10 cellular contexts compared by ENCODE assay signal in genomic region chr7:39464350-39465054, GRCh38.
A peak's percentile ranks its signal among the peaks of the same experiment; 100 is the strongest.
DNase-seq lines count a peak whose midpoint lies in the region; ATAC-seq and TF ChIP-seq lines count a peak whose summit lies in the region.
"Had no signal": no experiment of that assay in that cellular context is flagged by ENCODE, and none has a peak within 500 bp of the region (broad histone marks: within the 10 kb centered on the region; RNA-seq: fewer than 3 reads in every experiment).

No MANE protein-coding gene starts in this region.

- H3K27me3 Mint-ChIP-seq in activated CD4-positive, alpha-beta T cell treated with anti-CD3 and anti-CD28 coated beads, Interleukin-2, amount 10 ng/mL, durations not matched to agents 24 days and 14 days: peaks cover 44% of the 10 kb centered on the region
- peaks cover 7 to 9% of the 10 kb centered on the region in 2 donors for H3K27me3 Mint-ChIP-seq in stimulated activated naive B cell treated with anti-CD40 and anti-IgM and Interleukin-4, amounts not matched to agents 10 μg/mL and 1 μg/mL and 100 μg/mL, for 72 hours

- no peak for TF ChIP-seq EP300 in esophagus muscularis mucosa (IDR thresholded peaks at IDR 0.05)

- H3K4me3 ChIP-seq in esophagus muscularis mucosa (peak overlapping the region in 1 of 4 donors; percentile 1), foreskin fibroblast (ENCODE audit: low read depth in 1 of 2, low read length in 2 of 2) (no peak overlapping the region)

- H3K27me3 ChIP-seq in esophagus muscularis mucosa: no peaks in the 10 kb centered on the region

- intact Hi-C loops in activated CD4-positive, alpha-beta T cell treated with anti-CD3 and anti-CD28 coated beads, Interleukin-2, amount 10 ng/mL, durations not matched to agents 24 days and 14 days (cut with micrococcal nuclease): loop anchor here (1.0 kb wide), 1 partner anchor 667 kb away; no protein-coding TSS in a partner anchor
- intact Hi-C loops in esophagus muscularis mucosa (cut with DNase I): loop anchor here (2.0 kb wide), 2 partner anchors 532 to 670 kb away; no protein-coding TSS in a partner anchor

- H3K27ac Mint-ChIP-seq in activated CD4-positive, alpha-beta T cell treated with anti-CD3 and anti-CD28 coated beads, Interleukin-2, amount 10 ng/mL, durations not matched to agents 24 days and 14 days: no peak overlapping the region
- H3K27ac Mint-ChIP-seq in stimulated activated naive B cell treated with anti-CD40 and anti-IgM and Interleukin-4, amounts not matched to agents 10 μg/mL and 1 μg/mL and 100 μg/mL, for 72 hours: no peak overlapping the region

- DNase-seq in activated CD4-positive, alpha-beta T cell treated with anti-CD3 and anti-CD28 coated beads, Interleukin-2, amount 10 ng/mL, durations not matched to agents 24 days and 14 days: peak; percentile 40
- no peak for DNase-seq in activated CD4-positive, alpha-beta T cell treated with anti-CD3 and anti-CD28 coated beads for 4 hours
- peak; percentile 72 for DNase-seq in esophagus muscularis mucosa (ENCODE audit: extremely low spot score)
- no peak for DNase-seq in stimulated activated naive B cell treated with anti-CD40 and anti-IgM and Interleukin-4, amounts not matched to agents 10 μg/mL and 1 μg/mL and 100 μg/mL, for 72 hours
- no peak for DNase-seq in foreskin fibroblast
- no peak for DNase-seq in NCI-H2171 treated with DMSO at 0.1 percent for 48 hours (lab: John Stamatoyannopoulos, UW)
- DNase-seq in COLO668 (lab: John Stamatoyannopoulos, UW; ENCODE audit: unreplicated experiment): no peak
- DNase-seq: 8988T; activated CD4-positive, alpha-beta T cell treated with anti-CD3 and anti-CD28 coated beads for 1 hour had no signal

- no peaks in the 10 kb centered on the region for H3K36me3 ChIP-seq in esophagus muscularis mucosa

- H3K4me1 Mint-ChIP-seq in activated CD4-positive, alpha-beta T cell treated with anti-CD3 and anti-CD28 coated beads, Interleukin-2, amount 10 ng/mL, durations not matched to agents 24 days and 14 days: peaks cover 2% of the 10 kb centered on the region
- H3K4me1 Mint-ChIP-seq in stimulated activated naive B cell treated with anti-CD40 and anti-IgM and Interleukin-4, amounts not matched to agents 10 μg/mL and 1 μg/mL and 100 μg/mL, for 72 hours: peaks cover 3 to 5% of the 10 kb centered on the region in 2 donors

- no peaks in the 10 kb centered on the region for H3K36me3 Mint-ChIP-seq in activated CD4-positive, alpha-beta T cell treated with anti-CD3 and anti-CD28 coated beads, Interleukin-2, amount 10 ng/mL, durations not matched to agents 24 days and 14 days (ENCODE audit: low read depth)
- H3K36me3 Mint-ChIP-seq in stimulated activated naive B cell treated with anti-CD40 and anti-IgM and Interleukin-4, amounts not matched to agents 10 μg/mL and 1 μg/mL and 100 μg/mL, for 72 hours: no peaks in the 10 kb centered on the region

- peak; percentile 15 for ATAC-seq in HG03342 (IDR thresholded peaks at IDR 0.05; ENCODE audit: unreplicated experiment)
- peak; percentile 12 to 14 for ATAC-seq in stimulated activated naive B cell treated with anti-CD40 and anti-IgM and Interleukin-4, amounts not matched to agents 10 μg/mL and 1 μg/mL and 100 μg/mL, for 72 hours (replicated peaks)

- no peak overlapping the region for H3K4me3 Mint-ChIP-seq in activated CD4-positive, alpha-beta T cell treated with anti-CD3 and anti-CD28 coated beads, Interleukin-2, amount 10 ng/mL, durations not matched to agents 24 days and 14 days
- H3K4me3 Mint-ChIP-seq in stimulated activated naive B cell treated with anti-CD40 and anti-IgM and Interleukin-4, amounts not matched to agents 10 μg/mL and 1 μg/mL and 100 μg/mL, for 72 hours: peak overlapping the region in 1 of 2 donors; percentile 7

- H3K27ac ChIP-seq in esophagus muscularis mucosa (replicated peaks in 1 of 4): no peak overlapping the region

- 83% methylated on average over 16 of the region's 16 CpGs for WGBS in esophagus muscularis mucosa

- no peaks in the 10 kb centered on the region for H3K9me3 ChIP-seq in esophagus muscularis mucosa

- no peaks in the 10 kb centered on the region for H3K9me3 Mint-ChIP-seq in activated CD4-positive, alpha-beta T cell treated with anti-CD3 and anti-CD28 coated beads, Interleukin-2, amount 10 ng/mL, durations not matched to agents 24 days and 14 days
- no peaks in the 10 kb centered on the region for H3K9me3 Mint-ChIP-seq in stimulated activated naive B cell treated with anti-CD40 and anti-IgM and Interleukin-4, amounts not matched to agents 10 μg/mL and 1 μg/mL and 100 μg/mL, for 72 hours

- TF ChIP-seq CTCF in esophagus muscularis mucosa (IDR thresholded peaks at IDR 0.05) (no peak), foreskin fibroblast (IDR thresholded peaks at IDR 0.05; ENCODE audit: low read depth, low read length) (no peak)

- no peak for TF ChIP-seq POLR2A in esophagus muscularis mucosa (IDR thresholded peaks at IDR 0.05; ENCODE audit: low read depth)

- peaks cover 0 to 8% (median 3%) of the 10 kb centered on the region in 4 donors for H3K4me1 ChIP-seq in esophagus muscularis mucosa

Comparison
In these comparisons a context has a peak if more than half of its experiments do, and no peak if none do; other contexts are left out.
1. DNase-seq: peak in activated CD4-positive, alpha-beta T cell treated with anti-CD3 and anti-CD28 coated beads, Interleukin-2, amount 10 ng/mL, durations not matched to agents 24 days and 14 days (single experiment) and esophagus muscularis mucosa (single experiment); none in activated CD4-positive, alpha-beta T cell treated with anti-CD3 and anti-CD28 coated beads for 4 hours (0 of 2), stimulated activated naive B cell treated with anti-CD40 and anti-IgM and Interleukin-4, amounts not matched to agents 10 μg/mL and 1 μg/mL and 100 μg/mL, for 72 hours (single experiment), foreskin fibroblast (0 of 2), NCI-H2171 treated with DMSO at 0.1 percent for 48 hours (single experiment) and COLO668 (single experiment).